Comparison of ENCODE assay signal across 8 cellular contexts in the genomic region with DNA sequence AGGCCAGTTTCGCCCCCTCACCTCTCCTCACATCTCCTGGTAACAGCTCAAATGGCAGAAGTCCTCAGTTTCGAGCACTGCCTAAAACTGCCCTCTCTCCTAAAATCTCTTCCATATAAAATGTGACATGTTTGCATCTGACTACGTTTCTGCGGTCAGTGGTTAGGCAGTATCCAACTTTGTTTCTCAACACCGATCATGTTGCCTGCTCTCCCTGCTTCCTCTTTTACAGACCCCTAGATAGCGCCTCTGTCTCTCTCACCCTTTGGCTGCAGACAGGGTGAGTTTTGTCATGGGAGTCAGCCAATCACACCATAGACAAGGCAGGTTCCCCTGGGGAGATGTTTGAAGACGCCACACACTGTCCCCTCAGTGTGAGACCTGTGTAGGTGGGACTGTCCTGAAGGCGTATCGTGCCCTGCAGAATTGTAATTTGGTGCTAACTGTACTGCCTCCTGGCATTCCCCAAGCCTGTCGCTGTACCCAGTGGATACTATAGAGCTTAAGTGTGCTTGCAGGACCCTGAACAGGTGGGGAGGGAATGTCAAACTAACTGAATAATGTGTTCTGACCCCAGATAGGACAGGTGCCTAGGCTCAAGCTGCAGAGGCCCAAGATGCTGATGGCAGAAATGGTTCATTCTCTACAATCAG. TPM values are rescaled to one million over a fixed set of nuclear protein-coding genes. Genes with fewer than 3 reads are reported as not detected.
DNase-seq lines count a peak whose midpoint lies in the region; ATAC-seq and TF ChIP-seq lines count a peak whose summit lies in the region.

No MANE protein-coding gene starts in this region.

- TF ChIP-seq POLR2A in esophagus muscularis mucosa (IDR thresholded peaks at IDR 0.05; ENCODE audit: low read depth), result no peak

- H3K4me3 Mint-ChIP-seq in nephron progenitor cell, result peak overlapping the region; percentile 82

- no peaks in the 10 kb centered on the region for H3K27me3 ChIP-seq in esophagus muscularis mucosa

- no peak for TF ChIP-seq EP300 in esophagus muscularis mucosa (IDR thresholded peaks at IDR 0.05)

- WGBS in esophagus muscularis mucosa, result 54% methylated on average over 10 of the region's 10 CpGs

- H3K9me3 ChIP-seq in esophagus muscularis mucosa, result no peaks in the 10 kb centered on the region

- H3K27ac ChIP-seq in esophagus muscularis mucosa (replicated peaks in 1 of 4), result peak overlapping the region; percentile 84 to 91 (median 86)

- CTCF ChIA-PET in HEK293T (lab: Yijun Ruan, JAX), result interaction anchor here (0.7 kb wide), 1 partner anchor 253 kb away, joined by 4 read pairs; no protein-coding TSS in a partner anchor

- peaks cover 23% of the 10 kb centered on the region for H3K4me1 Mint-ChIP-seq in nephron progenitor cell

- POLR2A ChIA-PET in HEK293T (lab: Yijun Ruan, JAX), result no interaction called here

- peaks cover 19 to 23% (median 19%) of the 10 kb centered on the region in 4 donors for H3K4me1 ChIP-seq in esophagus muscularis mucosa

- H3K27ac Mint-ChIP-seq in nephron progenitor cell, result no peak overlapping the region

- H3K9me3 Mint-ChIP-seq in nephron progenitor cell, result no peaks in the 10 kb centered on the region

- DNase-seq in RPMI7951 (ENCODE audit: low read depth) (peak; percentile 34), esophagus muscularis mucosa (ENCODE audit: extremely low spot score) (no peak), nephron progenitor cell (no peak), NCI-H1048 (lab: John Stamatoyannopoulos, UW) (no peak), HEK293T (ENCODE audit: extremely low spot score) (no peak)
- DNase-seq in stimulated activated naive CD4-positive, alpha-beta T cell (lab: John Stamatoyannopoulos, UW), result no peak

- peaks cover 0 to 21% (median 12%) of the 10 kb centered on the region in 4 donors for H3K36me3 ChIP-seq in esophagus muscularis mucosa

- no peaks in the 10 kb centered on the region for H3K36me3 Mint-ChIP-seq in nephron progenitor cell (ENCODE audit: low read depth)

- TF ChIP-seq CTCF in esophagus muscularis mucosa (IDR thresholded peaks at IDR 0.05) (no peak), nephron progenitor cell (IDR thresholded peaks at IDR 0.05) (no peak)

- intact Hi-C loops in esophagus muscularis mucosa (cut with DNase I), result no loop called here

- ATAC-seq in GM18499 (IDR thresholded peaks at IDR 0.05; ENCODE audit: insufficient read depth, unreplicated experiment) (peak; percentile 59), HG02610 (IDR thresholded peaks at IDR 0.05; ENCODE audit: unreplicated experiment) (peak; percentile 42)

- peak overlapping the region; percentile 71 to 95 (median 79) for H3K4me3 ChIP-seq in esophagus muscularis mucosa

- H3K27me3 Mint-ChIP-seq in nephron progenitor cell (ENCODE audit: low read depth, poor library complexity), result peaks cover 11% of the 10 kb centered on the region

TF ChIP-seq in HEK293T, 16 proteins besides CTCF, POLR2A, EP300 and RAD21:
- TF ChIP-seq BHLHE40 (IDR thresholded peaks at IDR 0.05; ENCODE audit: borderline replicate concordance), result no peak
- TF ChIP-seq ARNT (IDR thresholded peaks at IDR 0.05), result no peak
- TF ChIP-seq TARDBP (IDR thresholded peaks at IDR 0.05), result no peak
- no peak for TF ChIP-seq ZNF384 (IDR thresholded peaks at IDR 0.05)
- TF ChIP-seq PKNOX1 (IDR thresholded peaks at IDR 0.05), result no peak
- no peak for TF ChIP-seq SP1 (IDR thresholded peaks at IDR 0.05)
- TF ChIP-seq FOXM1 (IDR thresholded peaks at IDR 0.05; ENCODE audit: borderline replicate concordance), result no peak
- TF ChIP-seq FOXA1 (IDR thresholded peaks at IDR 0.05), result no peak
- TF ChIP-seq FOXK2 (IDR thresholded peaks at IDR 0.05), result no peak
- TF ChIP-seq SUZ12 (IDR thresholded peaks at IDR 0.05), result no peak
- TF ChIP-seq NFRKB (IDR thresholded peaks at IDR 0.05), result no peak

RNA-seq across cellular contexts. Expression of gene HEXB, which starts 1.1 kb away (rescaled TPM):
- total RNA-seq in RPMI7951 (2014; rRNA removed; shearing (Covaris generic)), result 162 and 180 TPM in 2 replicates
- 100 to 1,000 TPM; 101 to 128 (median 113) TPM for total RNA-seq in esophagus muscularis mucosa

RNA-seq across cellular contexts. Expression of gene ENC1, which starts 45.6 kb away (rescaled TPM):
- total RNA-seq in RPMI7951 (2014; rRNA removed; shearing (Covaris generic)), result 23.3 and 24.0 TPM in 2 replicates
- total RNA-seq in esophagus muscularis mucosa, result 10 to 100 TPM in 3 of 4 donors, 1 to 10 TPM in 1; 8.9 to 23.7 (median 13.1) TPM
